In the genomic region with DNA sequence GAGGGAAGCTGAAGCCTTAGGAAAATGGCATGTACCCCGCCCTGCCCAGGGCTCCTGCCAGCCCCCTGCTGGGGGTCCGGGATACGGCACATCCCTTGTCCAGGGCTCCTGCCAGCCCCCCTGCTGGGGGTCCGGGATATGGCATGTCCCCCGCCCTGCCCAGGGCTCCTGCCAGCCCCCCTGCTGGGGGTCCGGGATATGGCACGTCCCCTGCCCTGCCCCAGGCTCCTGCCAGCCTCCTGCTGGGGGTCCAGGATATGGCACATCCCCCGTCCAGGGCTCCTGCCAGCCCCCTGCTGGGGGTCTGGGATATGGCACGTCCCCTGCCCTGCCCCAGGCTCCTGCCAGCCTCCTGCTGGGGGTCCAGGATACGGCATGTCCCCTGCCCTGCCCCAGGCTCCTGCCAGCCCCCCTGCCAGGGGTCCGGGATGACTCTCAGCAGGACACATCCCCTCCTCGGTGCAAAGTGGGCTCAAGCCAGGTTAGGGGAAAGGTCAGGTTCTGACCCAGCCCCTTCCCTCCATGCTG, we compare ENCODE assay signal across 2 cellular contexts.
TF ChIP-seq lines count a peak whose summit lies in the region.

No MANE protein-coding gene starts in this region.

TF ChIP-seq in GM23338, 12 proteins besides CTCF, POLR2A, EP300 and RAD21 (continued from another document):
- TF ChIP-seq, protein P1, sequence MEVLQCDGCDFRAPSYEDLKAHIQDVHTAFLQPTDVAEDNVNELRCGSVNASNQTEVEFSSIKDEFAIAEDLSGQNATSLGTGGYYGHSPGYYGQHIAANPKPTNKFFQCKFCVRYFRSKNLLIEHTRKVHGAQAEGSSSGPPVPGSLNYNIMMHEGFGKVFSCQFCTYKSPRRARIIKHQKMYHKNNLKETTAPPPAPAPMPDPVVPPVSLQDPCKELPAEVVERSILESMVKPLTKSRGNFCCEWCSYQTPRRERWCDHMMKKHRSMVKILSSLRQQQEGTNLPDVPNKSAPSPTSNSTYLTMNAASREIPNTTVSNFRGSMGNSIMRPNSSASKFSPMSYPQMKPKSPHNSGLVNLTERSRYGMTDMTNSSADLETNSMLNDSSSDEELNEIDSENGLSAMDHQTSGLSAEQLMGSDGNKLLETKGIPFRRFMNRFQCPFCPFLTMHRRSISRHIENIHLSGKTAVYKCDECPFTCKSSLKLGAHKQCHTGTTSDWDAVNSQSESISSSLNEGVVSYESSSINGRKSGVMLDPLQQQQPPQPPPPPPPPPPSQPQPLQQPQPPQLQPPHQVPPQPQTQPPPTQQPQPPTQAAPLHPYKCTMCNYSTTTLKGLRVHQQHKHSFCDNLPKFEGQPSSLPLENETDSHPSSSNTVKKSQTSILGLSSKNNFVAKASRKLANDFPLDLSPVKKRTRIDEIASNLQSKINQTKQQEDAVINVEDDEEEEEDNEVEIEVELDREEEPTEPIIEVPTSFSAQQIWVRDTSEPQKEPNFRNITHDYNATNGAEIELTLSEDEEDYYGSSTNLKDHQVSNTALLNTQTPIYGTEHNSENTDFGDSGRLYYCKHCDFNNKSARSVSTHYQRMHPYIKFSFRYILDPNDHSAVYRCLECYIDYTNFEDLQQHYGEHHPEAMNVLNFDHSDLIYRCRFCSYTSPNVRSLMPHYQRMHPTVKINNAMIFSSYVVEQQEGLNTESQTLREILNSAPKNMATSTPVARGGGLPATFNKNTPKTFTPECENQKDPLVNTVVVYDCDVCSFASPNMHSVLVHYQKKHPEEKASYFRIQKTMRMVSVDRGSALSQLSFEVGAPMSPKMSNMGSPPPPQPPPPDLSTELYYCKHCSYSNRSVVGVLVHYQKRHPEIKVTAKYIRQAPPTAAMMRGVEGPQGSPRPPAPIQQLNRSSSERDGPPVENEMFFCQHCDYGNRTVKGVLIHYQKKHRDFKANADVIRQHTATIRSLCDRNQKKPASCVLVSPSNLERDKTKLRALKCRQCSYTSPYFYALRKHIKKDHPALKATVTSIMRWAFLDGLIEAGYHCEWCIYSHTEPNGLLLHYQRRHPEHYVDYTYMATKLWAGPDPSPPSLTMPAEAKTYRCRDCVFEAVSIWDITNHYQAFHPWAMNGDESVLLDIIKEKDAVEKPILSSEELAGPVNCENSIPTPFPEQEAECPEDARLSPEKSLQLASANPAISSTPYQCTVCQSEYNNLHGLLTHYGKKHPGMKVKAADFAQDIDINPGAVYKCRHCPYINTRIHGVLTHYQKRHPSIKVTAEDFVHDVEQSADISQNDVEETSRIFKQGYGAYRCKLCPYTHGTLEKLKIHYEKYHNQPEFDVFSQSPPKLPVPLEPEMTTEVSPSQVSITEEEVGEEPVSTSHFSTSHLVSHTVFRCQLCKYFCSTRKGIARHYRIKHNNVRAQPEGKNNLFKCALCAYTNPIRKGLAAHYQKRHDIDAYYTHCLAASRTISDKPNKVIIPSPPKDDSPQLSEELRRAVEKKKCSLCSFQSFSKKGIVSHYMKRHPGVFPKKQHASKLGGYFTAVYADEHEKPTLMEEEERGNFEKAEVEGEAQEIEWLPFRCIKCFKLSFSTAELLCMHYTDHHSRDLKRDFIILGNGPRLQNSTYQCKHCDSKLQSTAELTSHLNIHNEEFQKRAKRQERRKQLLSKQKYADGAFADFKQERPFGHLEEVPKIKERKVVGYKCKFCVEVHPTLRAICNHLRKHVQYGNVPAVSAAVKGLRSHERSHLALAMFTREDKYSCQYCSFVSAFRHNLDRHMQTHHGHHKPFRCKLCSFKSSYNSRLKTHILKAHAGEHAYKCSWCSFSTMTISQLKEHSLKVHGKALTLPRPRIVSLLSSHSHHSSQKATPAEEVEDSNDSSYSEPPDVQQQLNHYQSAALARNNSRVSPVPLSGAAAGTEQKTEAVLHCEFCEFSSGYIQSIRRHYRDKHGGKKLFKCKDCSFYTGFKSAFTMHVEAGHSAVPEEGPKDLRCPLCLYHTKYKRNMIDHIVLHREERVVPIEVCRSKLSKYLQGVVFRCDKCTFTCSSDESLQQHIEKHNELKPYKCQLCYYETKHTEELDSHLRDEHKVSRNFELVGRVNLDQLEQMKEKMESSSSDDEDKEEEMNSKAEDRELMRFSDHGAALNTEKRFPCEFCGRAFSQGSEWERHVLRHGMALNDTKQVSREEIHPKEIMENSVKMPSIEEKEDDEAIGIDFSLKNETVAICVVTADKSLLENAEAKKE (CRISPR knock-in tag; IDR thresholded peaks at IDR 0.05): no peak
- no peak for TF ChIP-seq ETS1 (IDR thresholded peaks at IDR 0.05)
- TF ChIP-seq, protein P2, sequence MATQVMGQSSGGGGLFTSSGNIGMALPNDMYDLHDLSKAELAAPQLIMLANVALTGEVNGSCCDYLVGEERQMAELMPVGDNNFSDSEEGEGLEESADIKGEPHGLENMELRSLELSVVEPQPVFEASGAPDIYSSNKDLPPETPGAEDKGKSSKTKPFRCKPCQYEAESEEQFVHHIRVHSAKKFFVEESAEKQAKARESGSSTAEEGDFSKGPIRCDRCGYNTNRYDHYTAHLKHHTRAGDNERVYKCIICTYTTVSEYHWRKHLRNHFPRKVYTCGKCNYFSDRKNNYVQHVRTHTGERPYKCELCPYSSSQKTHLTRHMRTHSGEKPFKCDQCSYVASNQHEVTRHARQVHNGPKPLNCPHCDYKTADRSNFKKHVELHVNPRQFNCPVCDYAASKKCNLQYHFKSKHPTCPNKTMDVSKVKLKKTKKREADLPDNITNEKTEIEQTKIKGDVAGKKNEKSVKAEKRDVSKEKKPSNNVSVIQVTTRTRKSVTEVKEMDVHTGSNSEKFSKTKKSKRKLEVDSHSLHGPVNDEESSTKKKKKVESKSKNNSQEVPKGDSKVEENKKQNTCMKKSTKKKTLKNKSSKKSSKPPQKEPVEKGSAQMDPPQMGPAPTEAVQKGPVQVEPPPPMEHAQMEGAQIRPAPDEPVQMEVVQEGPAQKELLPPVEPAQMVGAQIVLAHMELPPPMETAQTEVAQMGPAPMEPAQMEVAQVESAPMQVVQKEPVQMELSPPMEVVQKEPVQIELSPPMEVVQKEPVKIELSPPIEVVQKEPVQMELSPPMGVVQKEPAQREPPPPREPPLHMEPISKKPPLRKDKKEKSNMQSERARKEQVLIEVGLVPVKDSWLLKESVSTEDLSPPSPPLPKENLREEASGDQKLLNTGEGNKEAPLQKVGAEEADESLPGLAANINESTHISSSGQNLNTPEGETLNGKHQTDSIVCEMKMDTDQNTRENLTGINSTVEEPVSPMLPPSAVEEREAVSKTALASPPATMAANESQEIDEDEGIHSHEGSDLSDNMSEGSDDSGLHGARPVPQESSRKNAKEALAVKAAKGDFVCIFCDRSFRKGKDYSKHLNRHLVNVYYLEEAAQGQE (IDR thresholded peaks at IDR 0.05; ENCODE audit: unreplicated experiment): no peak
TF ChIP-seq in GM23338: peak in this region for 0.

TF ChIP-seq in SK-N-SH treated with all-trans-retinoic acid at 6 μM for 48 hours, 23 proteins besides CTCF, POLR2A, EP300 and RAD21 (continued from another document):
- no peak for TF ChIP-seq TCF4 (CRISPR knock-in tag; IDR thresholded peaks at IDR 0.05; ENCODE audit: borderline replicate concordance)
- TF ChIP-seq, protein P3, sequence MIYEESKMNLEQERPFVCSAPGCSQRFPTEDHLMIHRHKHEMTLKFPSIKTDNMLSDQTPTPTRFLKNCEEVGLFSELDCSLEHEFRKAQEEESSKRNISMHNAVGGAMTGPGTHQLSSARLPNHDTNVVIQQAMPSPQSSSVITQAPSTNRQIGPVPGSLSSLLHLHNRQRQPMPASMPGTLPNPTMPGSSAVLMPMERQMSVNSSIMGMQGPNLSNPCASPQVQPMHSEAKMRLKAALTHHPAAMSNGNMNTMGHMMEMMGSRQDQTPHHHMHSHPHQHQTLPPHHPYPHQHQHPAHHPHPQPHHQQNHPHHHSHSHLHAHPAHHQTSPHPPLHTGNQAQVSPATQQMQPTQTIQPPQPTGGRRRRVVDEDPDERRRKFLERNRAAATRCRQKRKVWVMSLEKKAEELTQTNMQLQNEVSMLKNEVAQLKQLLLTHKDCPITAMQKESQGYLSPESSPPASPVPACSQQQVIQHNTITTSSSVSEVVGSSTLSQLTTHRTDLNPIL (CRISPR knock-in tag; IDR thresholded peaks at IDR 0.05; ENCODE audit: low read depth): no peak
- no peak for TF ChIP-seq TOX (CRISPR knock-in tag; IDR thresholded peaks at IDR 0.05; ENCODE audit: borderline replicate concordance)
- no peak for TF ChIP-seq RARB (CRISPR knock-in tag; IDR thresholded peaks at IDR 0.05)
- no peak for TF ChIP-seq PPARA (CRISPR knock-in tag; IDR thresholded peaks at IDR 0.05; ENCODE audit: borderline replicate concordance)
